Comparison of ENCODE assay signal across 8 cellular contexts in the genomic region with DNA sequence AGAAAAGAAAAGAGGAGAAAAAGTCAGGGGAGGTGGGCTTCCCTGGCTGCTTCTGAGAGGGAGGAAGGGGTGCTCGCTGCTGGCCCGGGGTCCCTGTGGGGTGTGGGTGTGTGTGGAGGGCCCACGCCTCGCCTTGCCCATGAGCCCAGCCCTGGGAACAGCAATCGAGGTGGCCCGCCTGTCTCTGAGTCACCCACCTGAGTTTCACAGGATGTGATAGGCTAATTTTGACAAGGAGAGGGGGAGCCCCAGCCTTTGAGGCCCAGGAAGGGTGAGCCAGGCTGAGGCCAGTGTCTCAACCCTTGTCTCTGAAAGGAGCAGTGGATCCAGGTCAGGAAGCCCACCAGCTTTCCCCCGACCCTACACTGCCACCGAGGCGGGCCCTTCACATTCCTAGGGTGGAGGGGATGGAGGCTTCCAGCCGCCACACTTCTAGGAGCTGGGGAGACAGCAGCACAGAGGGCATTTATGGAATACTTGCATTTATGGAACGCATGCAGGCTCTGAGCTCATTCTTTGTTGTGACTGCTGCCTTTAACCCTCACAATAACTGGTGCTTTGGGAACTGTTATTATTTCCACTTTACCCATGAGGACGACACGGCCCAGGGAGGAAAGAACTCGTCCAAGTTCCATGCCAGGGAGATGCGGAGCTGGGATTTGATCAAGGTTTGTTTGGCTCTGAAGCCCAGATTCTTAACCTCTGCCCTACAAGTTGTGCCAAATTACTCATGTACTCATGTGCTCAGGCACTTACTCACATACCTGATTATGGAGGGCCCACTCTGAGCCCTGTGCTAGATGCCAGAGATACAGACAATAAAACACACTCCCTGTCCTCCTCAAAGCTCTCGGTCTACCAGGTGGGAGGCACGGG. TPM values are rescaled to one million over a fixed set of nuclear protein-coding genes. Genes with fewer than 3 reads are reported as not detected.
DNase-seq lines count a peak whose midpoint lies in the region; ATAC-seq and TF ChIP-seq lines count a peak whose summit lies in the region.

No MANE protein-coding gene starts in this region.

- H3K4me3 ChIP-seq in epithelial cell of esophagus (ENCODE audit: low read length), result no peak overlapping the region
- no peak overlapping the region for H3K4me3 ChIP-seq in retinal pigment epithelial cell (ENCODE audit: low read length)

- no peak for ATAC-seq in HG03469 (IDR thresholded peaks at IDR 0.05; ENCODE audit: unreplicated experiment)

- TF ChIP-seq CTCF in epithelial cell of esophagus (IDR thresholded peaks at IDR 0.05; ENCODE audit: insufficient read depth, low read depth, low read length, missing control alignments) (no peak), retinal pigment epithelial cell (conservative IDR thresholded peaks at IDR 0.05; ENCODE audit: low read depth, low read length) (no peak)

- DNase-seq in EL (peak; percentile 51), HT1080 (ENCODE audit: low read depth) (peak; percentile 47), epithelial cell of esophagus (ENCODE audit: low read depth) (peak; percentile 95), retinal pigment epithelial cell (ENCODE audit: low read depth) (peak; percentile 77), inferior parietal cortex (ENCODE audit: extremely low spot score) (no peak), NCI-H2196 treated with DMSO at 0.1 percent for 48 hours (lab: John Stamatoyannopoulos, UW; ENCODE audit: unreplicated experiment) (no peak), NCI-H1930 (lab: John Stamatoyannopoulos, UW) (no peak)

RNA-seq across cellular contexts. Expression of a gene that starts 49.3 kb away (rescaled TPM):
- total RNA-seq in HT1080 (2014; rRNA removed; shearing (Covaris generic)), result not detected in 2 replicates
- polyA plus RNA-seq in HT1080 (2015; cell fraction: cytosol; rRNA removed), result not detected in 2 replicates
- not detected in 2 replicates for polyA plus RNA-seq in HT1080 (2015; cell fraction: nucleus; rRNA removed)

Comparison
In these comparisons a context has a peak if more than half of its experiments do, and no peak if none do; other contexts are left out.
1. DNase-seq: peak in EL (single experiment), HT1080 (single experiment), epithelial cell of esophagus (single experiment) and retinal pigment epithelial cell (single experiment); none in inferior parietal cortex (single experiment), NCI-H2196 treated with DMSO at 0.1 percent for 48 hours (single experiment) and NCI-H1930 (0 of 2).